In genomic region chr20:24745617-24746350, GRCh38 we compare ENCODE assay signal across 1 cellular context.
TF ChIP-seq lines count a peak whose summit lies in the region.

No MANE protein-coding gene starts in this region.

TF ChIP-seq in IMR-90, 13 proteins besides CTCF, POLR2A, EP300 and RAD21:
- no peak for TF ChIP-seq CEBPB (IDR thresholded peaks at IDR 0.05; ENCODE audit: low read depth, low read length)
- no peak for TF ChIP-seq BHLHE40 (IDR thresholded peaks at IDR 0.05; ENCODE audit: low read depth, low read length)
